20 cellular contexts compared by ENCODE assay signal in genomic region chr9:134494273-134494815, GRCh38.
"Had no signal": no experiment of that assay in that cellular context is flagged by ENCODE, and none has a peak within 500 bp of the region (broad histone marks: within the 10 kb centered on the region; RNA-seq: fewer than 3 reads in every experiment).

No MANE protein-coding gene starts in this region.

- H3K4me1 Mint-ChIP-seq: activated naive CD4-positive, alpha-beta T cell treated with anti-CD3 and anti-CD28 coated beads, Interleukin-2, amount 50 U/mL, for 24 hours had no signal

- H3K4me3 ChIP-seq: body of pancreas, cardiac muscle cell, gastroesophageal sphincter, hepatocyte, pancreas, right atrium auricular region, suprapubic skin, tibial artery had no signal

- H3K27ac ChIP-seq: body of pancreas, cardiac muscle cell, gastroesophageal sphincter, hepatocyte, pancreas, right atrium auricular region, suprapubic skin, tibial artery had no signal

- H3K27me3 ChIP-seq: body of pancreas, cardiac muscle cell, hepatocyte, pancreas, right atrium auricular region had no signal

- H3K9me3 ChIP-seq: body of pancreas, gastroesophageal sphincter, pancreas, right atrium auricular region, suprapubic skin, tibial artery had no signal

- H3K4me1 ChIP-seq: body of pancreas, pancreas, tibial artery had no signal

- H3K36me3 Mint-ChIP-seq: activated naive CD4-positive, alpha-beta T cell treated with anti-CD3 and anti-CD28 coated beads, Interleukin-2, amount 50 U/mL, for 24 hours; memory B cell had no signal

- H3K4me3 Mint-ChIP-seq: activated naive CD4-positive, alpha-beta T cell treated with anti-CD3 and anti-CD28 coated beads, Interleukin-2, amount 50 U/mL, for 24 hours; activated T-cell treated with anti-CD3 and anti-CD28 coated beads, Interleukin-2, amount 50 U/mL, for 4 hours; memory B cell; nephron had no signal

- DNase-seq: activated CD4-positive, alpha-beta T cell treated with anti-CD3 and anti-CD28 coated beads for 4 hours; activated CD4-positive, alpha-beta T cell treated with anti-CD3 and anti-CD28 coated beads, Interleukin-2, amount 50 U/mL, for 4 hours; activated CD8-positive, alpha-beta memory T cell treated with anti-CD3 and anti-CD28 coated beads for 24 hours; activated T-cell treated with anti-CD3 and anti-CD28 coated beads, Interleukin-2, amount 50 U/mL, for 4 hours; anterior cingulate cortex; stimulated activated naive CD4-positive, alpha-beta T cell; T-helper 1 cell had no signal

- H3K9me3 Mint-ChIP-seq: activated naive CD4-positive, alpha-beta T cell treated with anti-CD3 and anti-CD28 coated beads, Interleukin-2, amount 50 U/mL, for 24 hours; activated T-cell treated with anti-CD3 and anti-CD28 coated beads, Interleukin-2, amount 50 U/mL, for 4 hours; activated T-helper 2 cell treated with anti-CD3 and anti-CD28 coated beads, Interferon-gamma antibody, Interleukin-2, Interleukin-4, amounts not matched to agents 10 μg/mL and 5 μg/mL and 100 μg/mL, durations not matched to agents 14 hours and 24 hours and 36 hours; memory B cell; nephron had no signal

- H3K36me3 ChIP-seq: cardiac muscle cell, gastroesophageal sphincter, pancreas, right atrium auricular region, suprapubic skin, tibial artery had no signal

- ATAC-seq: activated T-cell treated with anti-CD3 and anti-CD28 coated beads, Interleukin-2, amount 50 U/mL, for 4 hours; body of pancreas; gastroesophageal sphincter; left colon; pancreas had no signal

- H3K4me2 ChIP-seq: hepatocyte had no signal

- H3K27ac Mint-ChIP-seq: activated naive CD4-positive, alpha-beta T cell treated with anti-CD3 and anti-CD28 coated beads, Interleukin-2, amount 50 U/mL, for 24 hours; activated T-helper 2 cell treated with anti-CD3 and anti-CD28 coated beads, Interferon-gamma antibody, Interleukin-2, Interleukin-4, amounts not matched to agents 10 μg/mL and 5 μg/mL and 100 μg/mL, durations not matched to agents 14 hours and 24 hours and 36 hours; memory B cell; nephron had no signal
